37 cellular contexts compared by ENCODE assay signal in genomic region chr6:147618457-147618856, GRCh38.
"Had no signal": no experiment of that assay in that cellular context is flagged by ENCODE, and none has a peak within 500 bp of the region (broad histone marks: within the 10 kb centered on the region; RNA-seq: fewer than 3 reads in every experiment).

No MANE protein-coding gene starts in this region.

- H3K36me3 Mint-ChIP-seq: activated CD8-positive, alpha-beta memory T cell treated with anti-CD3 and anti-CD28 coated beads, Interleukin-2, amount 10 ng/mL, durations not matched to agents 7 days and 5 days; activated naive CD4-positive, alpha-beta T cell treated with anti-CD3 and anti-CD28 coated beads, Interleukin-2, amount 10 ng/mL, durations not matched to agents 7 days and 5 days; activated naive CD4-positive, alpha-beta T cell treated with anti-CD3 and anti-CD28 coated beads, Interleukin-2, amount 50 U/mL, for 24 hours; activated naive CD8-positive, alpha-beta T cell; activated naive CD8-positive, alpha-beta T cell treated with anti-CD3 and anti-CD28 coated beads, Interleukin-2, amount 10 ng/mL, durations not matched to agents 7 days and 5 days; WTC11 had no signal

- H3K27ac ChIP-seq: ascending aorta, WERI-Rb-1 had no signal

- H3K27me3 Mint-ChIP-seq: activated CD4-positive, alpha-beta memory T cell treated with anti-CD3 and anti-CD28 coated beads, Interleukin-2, amount 10 ng/mL, durations not matched to agents 7 days and 5 days; activated CD4-positive, alpha-beta T cell treated with anti-CD3 and anti-CD28 coated beads for 36 hours; activated CD4-positive, alpha-beta T cell treated with anti-CD3 and anti-CD28 coated beads, Interleukin-2, amount 10 ng/mL, durations not matched to agents 7 days and 5 days; activated CD8-positive, alpha-beta memory T cell treated with anti-CD3 and anti-CD28 coated beads, Interleukin-2, amount 10 ng/mL, durations not matched to agents 7 days and 5 days; activated naive CD4-positive, alpha-beta T cell treated with anti-CD3 and anti-CD28 coated beads, Interleukin-2, amount 10 ng/mL, durations not matched to agents 7 days and 5 days; activated naive CD8-positive, alpha-beta T cell treated with anti-CD3 and anti-CD28 coated beads, Interleukin-2, amount 10 ng/mL, durations not matched to agents 7 days and 5 days; activated naive CD8-positive, alpha-beta T cell treated with anti-CD3 and anti-CD28 coated beads, Interleukin-2, amount 50 U/mL, for 24 hours; activated T-cell treated with anti-CD3 and anti-CD28 coated beads, Interleukin-2, amount 50 U/mL, for 24 hours; brain; central memory CD8-positive, alpha-beta T cell had no signal

- H3K27me3 ChIP-seq: ascending aorta had no signal

- H3K9me3 ChIP-seq: ascending aorta had no signal

- H3K4me3 ChIP-seq: ascending aorta had no signal

- H3K4me1 Mint-ChIP-seq: activated CD4-positive, alpha-beta memory T cell treated with anti-CD3 and anti-CD28 coated beads, Interleukin-2, amount 10 ng/mL, durations not matched to agents 7 days and 5 days; activated CD4-positive, alpha-beta T cell treated with anti-CD3 and anti-CD28 coated beads for 36 hours; activated CD4-positive, alpha-beta T cell treated with anti-CD3 and anti-CD28 coated beads, Interleukin-2, amount 10 ng/mL, durations not matched to agents 7 days and 5 days; activated CD8-positive, alpha-beta memory T cell treated with anti-CD3 and anti-CD28 coated beads, Interleukin-2, amount 10 ng/mL, durations not matched to agents 7 days and 5 days; activated naive CD4-positive, alpha-beta T cell treated with anti-CD3 and anti-CD28 coated beads, Interleukin-2, amount 10 ng/mL, durations not matched to agents 7 days and 5 days; activated naive CD4-positive, alpha-beta T cell treated with anti-CD3 and anti-CD28 coated beads, Interleukin-2, amount 50 U/mL, for 24 hours; activated naive CD8-positive, alpha-beta T cell treated with anti-CD3 and anti-CD28 coated beads, Interleukin-2, amount 10 ng/mL, durations not matched to agents 7 days and 5 days; activated naive CD8-positive, alpha-beta T cell treated with anti-CD3 and anti-CD28 coated beads, Interleukin-2, amount 50 U/mL, for 24 hours; brain; central memory CD8-positive, alpha-beta T cell; WTC11 had no signal

- ATAC-seq: activated CD4-positive, alpha-beta T cell treated with anti-CD3 and anti-CD28 coated beads for 36 hours; activated CD4-positive, CD25-positive, alpha-beta regulatory T cell treated with anti-CD3 and anti-CD28 coated beads, Interleukin-2, amount 50 U/mL, for 24 hours; activated CD8-positive, alpha-beta memory T cell treated with anti-CD3 and anti-CD28 coated beads, Interleukin-2, amount 10 ng/mL, durations not matched to agents 7 days and 5 days; activated CD8-positive, alpha-beta T cell treated with anti-CD3 and anti-CD28 coated beads, Interleukin-2, amount 10 ng/mL, durations not matched to agents 7 days and 5 days; activated naive CD8-positive, alpha-beta T cell treated with anti-CD3 and anti-CD28 coated beads, Interleukin-2, amount 50 U/mL, for 24 hours; WTC11 had no signal

- H3K4me3 Mint-ChIP-seq: activated CD4-positive, alpha-beta memory T cell treated with anti-CD3 and anti-CD28 coated beads, Interleukin-2, amount 10 ng/mL, durations not matched to agents 7 days and 5 days; activated CD4-positive, alpha-beta T cell treated with anti-CD3 and anti-CD28 coated beads for 36 hours; activated CD4-positive, alpha-beta T cell treated with anti-CD3 and anti-CD28 coated beads, Interleukin-2, amount 10 ng/mL, durations not matched to agents 7 days and 5 days; activated CD8-positive, alpha-beta memory T cell treated with anti-CD3 and anti-CD28 coated beads, Interleukin-2, amount 10 ng/mL, durations not matched to agents 7 days and 5 days; activated CD8-positive, alpha-beta T cell treated with anti-CD3 and anti-CD28 coated beads, Interleukin-2, amount 10 ng/mL, durations not matched to agents 7 days and 5 days; activated naive CD4-positive, alpha-beta T cell treated with anti-CD3 and anti-CD28 coated beads, Interleukin-2, amount 10 ng/mL, durations not matched to agents 7 days and 5 days; activated naive CD4-positive, alpha-beta T cell treated with anti-CD3 and anti-CD28 coated beads, Interleukin-2, amount 50 U/mL, for 24 hours; activated naive CD8-positive, alpha-beta T cell; activated naive CD8-positive, alpha-beta T cell treated with anti-CD3 and anti-CD28 coated beads, Interleukin-2, amount 10 ng/mL, durations not matched to agents 7 days and 5 days; activated naive CD8-positive, alpha-beta T cell treated with anti-CD3 and anti-CD28 coated beads, Interleukin-2, amount 50 U/mL, for 24 hours; activated T-cell treated with anti-CD3 and anti-CD28 coated beads, Interleukin-2, amount 50 U/mL, for 24 hours; brain; central memory CD8-positive, alpha-beta T cell; T-helper 1 cell treated with Interleukin-12 subunit alpha and Interleukin-12 subunit beta and Interleukin-4 antibody, amounts not matched to agents 30 μg/mL and 1 μg/mL, for 36 hours; T-helper 2 cell treated with Interferon-gamma antibody and Interleukin-4, amounts not matched to agents 5 μg/mL and 100 μg/mL, for 36 hours; WTC11 had no signal

- H3K9me3 Mint-ChIP-seq: activated CD4-positive, alpha-beta memory T cell treated with anti-CD3 and anti-CD28 coated beads, Interleukin-2, amount 10 ng/mL, durations not matched to agents 7 days and 5 days; activated CD4-positive, alpha-beta T cell treated with anti-CD3 and anti-CD28 coated beads, Interleukin-2, amount 10 ng/mL, durations not matched to agents 7 days and 5 days; activated naive CD4-positive, alpha-beta T cell treated with anti-CD3 and anti-CD28 coated beads, Interleukin-2, amount 10 ng/mL, durations not matched to agents 7 days and 5 days; activated naive CD4-positive, alpha-beta T cell treated with anti-CD3 and anti-CD28 coated beads, Interleukin-2, amount 50 U/mL, for 24 hours; activated naive CD8-positive, alpha-beta T cell treated with anti-CD3 and anti-CD28 coated beads, Interleukin-2, amount 10 ng/mL, durations not matched to agents 7 days and 5 days; activated naive CD8-positive, alpha-beta T cell treated with anti-CD3 and anti-CD28 coated beads, Interleukin-2, amount 50 U/mL, for 24 hours; activated T-cell treated with anti-CD3 and anti-CD28 coated beads, Interleukin-2, amount 50 U/mL, for 24 hours; central memory CD8-positive, alpha-beta T cell; T-helper 1 cell treated with Interleukin-12 subunit alpha and Interleukin-12 subunit beta and Interleukin-4 antibody, amounts not matched to agents 30 μg/mL and 1 μg/mL, for 36 hours had no signal

- H3K27ac Mint-ChIP-seq: activated CD4-positive, alpha-beta memory T cell treated with anti-CD3 and anti-CD28 coated beads, Interleukin-2, amount 10 ng/mL, durations not matched to agents 7 days and 5 days; activated CD4-positive, alpha-beta T cell treated with anti-CD3 and anti-CD28 coated beads for 36 hours; activated CD4-positive, alpha-beta T cell treated with anti-CD3 and anti-CD28 coated beads, Interleukin-2, amount 10 ng/mL, durations not matched to agents 7 days and 5 days; activated CD8-positive, alpha-beta memory T cell treated with anti-CD3 and anti-CD28 coated beads, Interleukin-2, amount 10 ng/mL, durations not matched to agents 7 days and 5 days; activated CD8-positive, alpha-beta T cell treated with anti-CD3 and anti-CD28 coated beads, Interleukin-2, amount 10 ng/mL, durations not matched to agents 7 days and 5 days; activated naive CD4-positive, alpha-beta T cell treated with anti-CD3 and anti-CD28 coated beads, Interleukin-2, amount 10 ng/mL, durations not matched to agents 7 days and 5 days; activated naive CD4-positive, alpha-beta T cell treated with anti-CD3 and anti-CD28 coated beads, Interleukin-2, amount 50 U/mL, for 24 hours; activated naive CD8-positive, alpha-beta T cell; activated naive CD8-positive, alpha-beta T cell treated with anti-CD3 and anti-CD28 coated beads, Interleukin-2, amount 10 ng/mL, durations not matched to agents 7 days and 5 days; activated naive CD8-positive, alpha-beta T cell treated with anti-CD3 and anti-CD28 coated beads, Interleukin-2, amount 50 U/mL, for 24 hours; activated T-cell treated with anti-CD3 and anti-CD28 coated beads, Interleukin-2, amount 50 U/mL, for 24 hours; activated T-helper 2 cell treated with anti-CD3 and anti-CD28 coated beads, Interferon-gamma antibody, Interleukin-2, Interleukin-4, amounts not matched to agents 10 μg/mL and 5 μg/mL and 100 μg/mL, durations not matched to agents 14 hours and 24 hours and 36 hours; brain; T-helper 1 cell treated with Interleukin-12 subunit alpha and Interleukin-12 subunit beta and Interleukin-4 antibody, amounts not matched to agents 30 μg/mL and 1 μg/mL, for 36 hours; T-helper 2 cell treated with Interferon-gamma antibody and Interleukin-4, amounts not matched to agents 5 μg/mL and 100 μg/mL, for 36 hours; WTC11 had no signal

- DNase-seq: activated CD4-positive, alpha-beta memory T cell treated with anti-CD3 and anti-CD28 coated beads, Interleukin-2, amount 10 ng/mL, durations not matched to agents 7 days and 5 days; activated CD4-positive, alpha-beta T cell treated with anti-CD3 and anti-CD28 coated beads for 1 hour; activated CD4-positive, alpha-beta T cell treated with anti-CD3 and anti-CD28 coated beads for 36 hours; activated CD4-positive, alpha-beta T cell treated with anti-CD3 and anti-CD28 coated beads for 48 hours; activated CD4-positive, alpha-beta T cell treated with anti-CD3 and anti-CD28 coated beads, Interleukin-2, amount 10 ng/mL, durations not matched to agents 7 days and 5 days; activated CD4-positive, alpha-beta T cell treated with anti-CD3 and anti-CD28 coated beads, Interleukin-2, amount 50 U/mL, for 48 hours; activated CD4-positive, CD25-positive, alpha-beta regulatory T cell; activated CD8-positive, alpha-beta memory T cell treated with anti-CD3 and anti-CD28 coated beads for 24 hours; activated CD8-positive, alpha-beta memory T cell treated with anti-CD3 and anti-CD28 coated beads, Interleukin-2, amount 10 ng/mL, durations not matched to agents 7 days and 5 days; activated CD8-positive, alpha-beta memory T cell treated with anti-CD3 and anti-CD28 coated beads, Interleukin-2, amount 50 U/mL, for 48 hours; activated CD8-positive, alpha-beta T cell treated with anti-CD3 and anti-CD28 coated beads, Interleukin-2, amount 10 ng/mL, durations not matched to agents 7 days and 5 days; activated effector memory CD4-positive, alpha-beta T cell treated with Interleukin-2 at 50 U/mL for 16 hours; activated gamma-delta T cell; activated naive CD4-positive, alpha-beta T cell treated with anti-CD3 and anti-CD28 coated beads, Interleukin-2, amount 10 ng/mL, durations not matched to agents 7 days and 5 days; activated naive CD4-positive, alpha-beta T cell treated with Interleukin-2 at 50 U/mL for 16 hours; activated naive CD8-positive, alpha-beta T cell treated with anti-CD3 and anti-CD28 coated beads, Interleukin-2, amount 10 ng/mL, durations not matched to agents 7 days and 5 days; activated naive CD8-positive, alpha-beta T cell treated with anti-CD3 and anti-CD28 coated beads, Interleukin-2, amount 50 U/mL, for 24 hours; activated T-cell treated with anti-CD3 and anti-CD28 coated beads, Interleukin-2, amount 50 U/mL, for 24 hours; activated T-cell treated with anti-CD3 and anti-CD28 coated beads, Interleukin-2, amount 50 U/mL, for 48 hours; amygdala; anterior cingulate cortex; caudate nucleus; cerebellar nuclear complex; T-helper 1 cell; T-helper 2 cell; T-helper 9 cell; WERI-Rb-1 had no signal

- H3K36me3 ChIP-seq: ascending aorta, WERI-Rb-1 had no signal

- H3K4me1 ChIP-seq: ascending aorta had no signal
